In genomic region chr19:34220472-34221063, GRCh38 we compare ENCODE assay signal across 8 cellular contexts.
DNase-seq lines count a peak whose midpoint lies in the region; ATAC-seq and FAIRE-seq lines count a peak whose summit lies in the region.

No MANE protein-coding gene starts in this region.

- ATAC-seq in HG03139 (IDR thresholded peaks at IDR 0.05; ENCODE audit: unreplicated experiment), result no peak

- DNase-seq in NCI-H1092 treated with DMSO at 0.1 percent for 48 hours (lab: John Stamatoyannopoulos, UW) (peak; percentile 28), SW 1271 (lab: John Stamatoyannopoulos, UW) (peak; percentile 2 to 44), amniotic epithelial cell (ENCODE audit: low read depth) (peak; percentile 37), hippocampal formation (lab: John Stamatoyannopoulos, UW) (peak; percentile 22 to 30), foreskin melanocyte (no peak)
- DNase-seq in stimulated activated CD4-positive, alpha-beta T cell treated with anti-CD3 and anti-CD28 coated beads, Interleukin-12 subunit alpha, Interleukin-12 subunit beta, amount 100 ng/mL, for 4 hours, result peak; percentile 47

- FAIRE-seq in G401.6 (lab: Jason Lieb, UNC), result peak; percentile 31
